21 cellular contexts compared by ENCODE assay signal in genomic region chr6:706819-707381, GRCh38. TPM values are rescaled to one million over a fixed set of nuclear protein-coding genes. Genes with fewer than 3 reads are reported as not detected.
"Had no signal": no experiment of that assay in that cellular context is flagged by ENCODE, and none has a peak within 500 bp of the region (broad histone marks: within the 10 kb centered on the region; RNA-seq: fewer than 3 reads in every experiment).

No MANE protein-coding gene starts in this region.

- FAIRE-seq: pancreas, TTC549 had no signal

- H3K4me3 ChIP-seq: adrenal gland, ascending aorta, left ventricle myocardium inferior, pancreas, psoas muscle, right atrium auricular region had no signal

- H3K27ac ChIP-seq: adrenal gland, ascending aorta, left ventricle myocardium inferior, neutrophil, pancreas, psoas muscle, right atrium auricular region, WERI-Rb-1 had no signal

- H3K4me1 ChIP-seq: pancreas had no signal

- H3K36me3 ChIP-seq: adrenal gland, ascending aorta, left ventricle myocardium inferior, neutrophil, pancreas, right atrium auricular region, WERI-Rb-1 had no signal

- DNase-seq: activated CD4-positive, alpha-beta T cell treated with anti-CD3 and anti-CD28 coated beads, Interleukin-2, amount 10 ng/mL, durations not matched to agents 7 days and 5 days; activated CD4-positive, CD25-positive, alpha-beta regulatory T cell treated with anti-CD3 and anti-CD28 coated beads, Interleukin-2, amount 50 U/mL, for 72 hours; activated CD8-positive, alpha-beta T cell treated with anti-CD3 and anti-CD28 coated beads, Interleukin-2, amount 10 ng/mL, durations not matched to agents 7 days and 5 days; activated T-cell treated with anti-CD3 and anti-CD28 coated beads, Interleukin-2, amount 50 U/mL, for 1 hour; adrenal gland; central memory CD4-positive, alpha-beta T cell; effector CD8-positive, alpha-beta T cell; foreskin melanocyte; hippocampal formation; left ventricle myocardium inferior; naive thymus-derived CD8-positive, alpha-beta T cell; pancreas; psoas muscle; stimulated activated CD4-positive, alpha-beta T cell treated with anti-CD3 and anti-CD28 coated beads, Interleukin-4, amount 100 ng/mL, for 24 hours; stimulated activated naive CD4-positive, alpha-beta T cell treated with Interleukin-2 at 50 U/mL for 16 hours; WERI-Rb-1 had no signal

- H3K27me3 ChIP-seq: ascending aorta, right atrium auricular region had no signal

- H3K9me3 ChIP-seq: adrenal gland, ascending aorta, left ventricle myocardium inferior, neutrophil, pancreas, psoas muscle, right atrium auricular region had no signal

- ATAC-seq: activated CD8-positive, alpha-beta T cell treated with anti-CD3 and anti-CD28 coated beads, Interleukin-2, amount 10 ng/mL, durations not matched to agents 7 days and 5 days; activated T-helper 17 cell treated with anti-CD3 and anti-CD28 coated beads, Interleukin-2, amount 50 U/mL, for 72 hours; naive thymus-derived CD8-positive, alpha-beta T cell; pancreas; psoas muscle had no signal

RNA-seq across cellular contexts. Expression of gene HUS1B, which starts 50.0 kb away (rescaled TPM):
- total RNA-seq: ascending aorta, left ventricle myocardium inferior had no signal
